In genomic region chr15:38873151-38873550, GRCh38 we compare ENCODE assay signal across 21 cellular contexts.
DNase-seq lines count a peak whose midpoint lies in the region; ATAC-seq, FAIRE-seq and TF ChIP-seq lines count a peak whose summit lies in the region.
"Had no signal": no experiment of that assay in that cellular context is flagged by ENCODE, and none has a peak within 500 bp of the region (broad histone marks: within the 10 kb centered on the region; RNA-seq: fewer than 3 reads in every experiment).

No MANE protein-coding gene starts in this region.

- TF ChIP-seq RAD21 in H1 (IDR thresholded peaks at IDR 0.05 in 1 of 2, conservative IDR thresholded peaks at IDR 0.05 in 1 of 2; ENCODE audit: low read depth in 2 of 2, low read length in 2 of 2) = peak in 1 of 2 experiments; percentile 11; a peak in 1 of 4 replicates

- TF ChIP-seq CTCF in Caco-2 (IDR thresholded peaks at IDR 0.05; ENCODE audit: insufficient read depth in 1 of 2, low read depth in 1 of 2, low read length in 1 of 2, severe bottlenecking in 1 of 2, unreplicated experiment in 1 of 2) (peak in 1 of 2 experiments; percentile 26), HFFc6 (IDR thresholded peaks at IDR 0.05) (no peak), H1 (IDR thresholded peaks at IDR 0.05; ENCODE audit: control extremely low read depth in 1 of 3, insufficient read depth in 1 of 3, low read depth in 1 of 3, low read length in 3 of 3) (no peak; a peak in 1 of 4 replicates), lung (IDR thresholded peaks at IDR 0.05; ENCODE audit: control extremely low read depth, extremely low read depth) (no peak), CD14-positive monocyte (IDR thresholded peaks at IDR 0.05) (no peak), spleen (IDR thresholded peaks at IDR 0.05 in 8 of 11, conservative IDR thresholded peaks at IDR 0.05 in 3 of 11) (no peak)

- no peaks in the 10 kb centered on the region for H3K23me2 ChIP-seq in H1 (ENCODE audit: low read depth, low read length)

- no peak overlapping the region for H3K14ac ChIP-seq in H1 (ENCODE audit: insufficient read length)

- H3K27ac Mint-ChIP-seq in Caco-2 (ENCODE audit: unreplicated experiment) (no peak overlapping the region), HFFc6 (peak overlapping the region; percentile 8; the same call in 1 of the 2 replicates), CD14-positive monocyte (no peak overlapping the region)
- H3K27ac Mint-ChIP-seq in stimulated activated effector memory CD8-positive, alpha-beta T cell treated with anti-CD3 and anti-CD28 coated beads, Interleukin-12 subunit alpha, Interleukin-12 subunit beta, amount 100 ng/mL, for 72 hours = no peak overlapping the region

- intact Hi-C loops in Caco-2 (cut with micrococcal nuclease; ENCODE audit: unreplicated experiment) (loop anchor here (1.0 to 10.0 kb wide), 2 partner anchors 56 to 282 kb away; no protein-coding TSS in a partner anchor), CD14-positive monocyte (cut with micrococcal nuclease) (no loop called here), spleen (cut with DNase I; ENCODE audit: low total_unique reads) (no loop called here)

- FAIRE-seq in H1 (lab: Jason Lieb, UNC) = no peak
- FAIRE-seq: GM18507 had no signal

- H3K27me3 ChIP-seq in Caco-2 (replicated peaks; ENCODE audit: control insufficient read depth, insufficient read depth, low read length) (no peaks in the 10 kb centered on the region), H1 (replicated peaks in 1 of 4; ENCODE audit: control insufficient read depth in 3 of 4, extremely low read depth in 1 of 4, insufficient read depth in 3 of 4, low read length in 3 of 4) (no peaks in the 10 kb centered on the region), lung (ENCODE audit: control insufficient read depth, insufficient read depth) (no peaks in the 10 kb centered on the region), spleen (replicated peaks in 1 of 7) (peaks cover 0 to 3% (median 0%) of the 10 kb centered on the region in 7 donors)
- H3K27me3 ChIP-seq: tibial artery had no signal

- H4K8ac ChIP-seq in H1 (ENCODE audit: extremely low read depth, insufficient read depth, low read length) = no peak overlapping the region

- no peak overlapping the region for H2BK15ac ChIP-seq in H1 (ENCODE audit: low read length)

- no peak overlapping the region for H4K91ac ChIP-seq in H1 (replicated peaks; ENCODE audit: insufficient read length, low read length)

- H4K5ac ChIP-seq in H1 (ENCODE audit: insufficient read length, low read depth, low read length) = no peak overlapping the region

- H3K27ac ChIP-seq in H1 (ENCODE audit: low read depth, low read length) = no peak overlapping the region
- no peak overlapping the region for H3K27ac ChIP-seq in lung (ENCODE audit: low read depth in 1 of 2, low read length in 1 of 2)
- peak overlapping the region in 1 of 8 donors; percentile 45 for H3K27ac ChIP-seq in spleen

- H3K18ac ChIP-seq in H1 (ENCODE audit: extremely low read depth, low read length) = no peak overlapping the region

- peak; percentile 54 for ATAC-seq in lung (ENCODE audit: insufficient read depth, low FRiP score)
- ATAC-seq in stimulated activated effector memory CD8-positive, alpha-beta T cell treated with anti-CD3 and anti-CD28 coated beads, Interleukin-12 subunit alpha, Interleukin-12 subunit beta, amount 100 ng/mL, for 72 hours = no peak
- ATAC-seq: esophagus mucosa, sciatic nerve had no signal

- no peaks in the 10 kb centered on the region for H3K79me2 ChIP-seq in H1 (ENCODE audit: control insufficient read depth in 1 of 2, insufficient read depth in 2 of 2, low read length in 2 of 2)

- WGBS in H1 (ENCODE audit: extremely low coverage in 1 of 2, insufficient coverage in 1 of 2, insufficient read length in 1 of 2, insufficient replicate concordance in 2 of 2, low coverage in 1 of 2, low lambda C conversion rate in 2 of 2, missing lambda C conversion rate in 1 of 2), 2 experiments = 99% methylated on average over 4 of the region's 4 CpGs; no CpG with 5 or more reads in 1 of the 2 experiments
- WGBS in lung, 2 donors = 56 to 71% methylated on average over 4 of the region's 4 CpGs
- WGBS in spleen, 5 donors = 75 to 84% (median 79%) methylated on average over 4 of the region's 4 CpGs

- no peaks in the 10 kb centered on the region for H3K79me1 ChIP-seq in H1 (ENCODE audit: low read depth, low read length)

- H3K9ac ChIP-seq in H1 (replicated peaks in 1 of 4; ENCODE audit: extremely low read depth in 1 of 4, low read depth in 3 of 4, low read length in 3 of 4) = no peak overlapping the region

- CTCF ChIA-PET in Caco-2 (lab: Charles Lee) (interaction anchor here (0.9 to 1.4 kb wide), 7 partner anchors 15 to 174 kb away, joined by 4 to 5 read pairs (median 4); no protein-coding TSS in a partner anchor), H1 (lab: Charles Lee; ENCODE audit: partially characterized antibody) (interaction anchor here (0.6 to 2.5 kb wide), 12 partner anchors 10 to 624 kb away, joined by 3 to 6 read pairs (median 4); no protein-coding TSS in a partner anchor)

- no peak overlapping the region for H2BK12ac ChIP-seq in H1 (ENCODE audit: low read depth, low read length)

- H2BK120ac ChIP-seq in H1 (replicated peaks; ENCODE audit: low read depth, low read length) = no peak overlapping the region

- no peak overlapping the region for H2AK5ac ChIP-seq in H1 (ENCODE audit: low read depth, low read length)

- peaks cover 18% of the 10 kb centered on the region for H3K4me1 Mint-ChIP-seq in Caco-2 (ENCODE audit: low read depth, unreplicated experiment)
- peaks cover 68% of the 10 kb centered on the region for H3K4me1 Mint-ChIP-seq in HFFc6 (ENCODE audit: low read depth)
- no peaks in the 10 kb centered on the region for H3K4me1 Mint-ChIP-seq in stimulated activated effector memory CD8-positive, alpha-beta T cell treated with anti-CD3 and anti-CD28 coated beads, Interleukin-12 subunit alpha, Interleukin-12 subunit beta, amount 100 ng/mL, for 72 hours
- no peaks in the 10 kb centered on the region for H3K4me1 Mint-ChIP-seq in CD14-positive monocyte
- H3K4me1 Mint-ChIP-seq: central memory CD8-positive, alpha-beta T cell had no signal

- H4K20me1 ChIP-seq in H1 (replicated peaks in 1 of 2; ENCODE audit: control insufficient read depth in 1 of 2, insufficient read depth in 2 of 2, low read length in 2 of 2) = no peaks in the 10 kb centered on the region

- POLR2A ChIA-PET in Caco-2 (lab: Charles Lee) = interaction anchor here (0.5 to 1.1 kb wide), 3 partner anchors 13 to 1313 kb away, joined by 3 to 5 read pairs (median 4); no protein-coding TSS in a partner anchor
- POLR2A ChIA-PET in H1 (lab: Charles Lee; ENCODE audit: partially characterized antibody) = interaction anchor here (1.0 kb wide), 1 partner anchor 10 kb away, joined by 3 read pairs; no protein-coding TSS in a partner anchor

- H3K4me2 ChIP-seq in H1 (ENCODE audit: insufficient read depth in 1 of 2, low read depth in 2 of 2, low read length in 2 of 2) = no peak overlapping the region

- H3K4me1 ChIP-seq in Caco-2 (peaks cover 33% of the 10 kb centered on the region), H1 (replicated peaks in 1 of 4; ENCODE audit: control insufficient read depth in 3 of 4, insufficient read depth in 4 of 4, low read length in 3 of 4) (no peaks in the 10 kb centered on the region), lung (ENCODE audit: control insufficient read depth in 2 of 2, insufficient read depth in 2 of 2, low read length in 2 of 2) (peaks cover 0 to 6% of the 10 kb centered on the region in 2 donors), spleen (peaks cover 0 to 6% (median 0%) of the 10 kb centered on the region in 6 donors)

- H3K4me3 ChIP-seq in Caco-2 (ENCODE audit: low read depth, low read length) = no peak overlapping the region
- no peak overlapping the region for H3K4me3 ChIP-seq in H1 (ENCODE audit: extremely low read depth in 1 of 4, insufficient read depth in 2 of 4, low read depth in 3 of 4, low read length in 4 of 4)
- H3K4me3 ChIP-seq in lung = no peak overlapping the region
- no peak overlapping the region for H3K4me3 ChIP-seq in spleen
- H3K4me3 ChIP-seq: tibial artery had no signal

- H3K4me3 Mint-ChIP-seq in Caco-2 (ENCODE audit: unreplicated experiment) = no peak overlapping the region
- H3K4me3 Mint-ChIP-seq in HFFc6 = no peak overlapping the region
- no peak overlapping the region for H3K4me3 Mint-ChIP-seq in stimulated activated effector memory CD8-positive, alpha-beta T cell treated with anti-CD3 and anti-CD28 coated beads, Interleukin-12 subunit alpha, Interleukin-12 subunit beta, amount 100 ng/mL, for 72 hours
- H3K4me3 Mint-ChIP-seq in CD14-positive monocyte = no peak overlapping the region
- H3K4me3 Mint-ChIP-seq: central memory CD8-positive, alpha-beta T cell had no signal

- H3K36me3 ChIP-seq in Caco-2 (ENCODE audit: control insufficient read depth, insufficient read depth, low read length) (no peaks in the 10 kb centered on the region), H1 (ENCODE audit: control insufficient read depth in 2 of 4, insufficient read depth in 4 of 4, low read length in 3 of 4) (no peaks in the 10 kb centered on the region), lung (ENCODE audit: control insufficient read depth in 2 of 2, insufficient read depth in 2 of 2, low read length in 2 of 2) (no peaks in the 10 kb centered on the region), spleen (no peaks in the 10 kb centered on the region)
- H3K36me3 ChIP-seq: tibial artery had no signal

- no peak for TF ChIP-seq POLR2A in H1 (IDR thresholded peaks at IDR 0.05; ENCODE audit: control extremely low read depth in 1 of 2, low read depth in 2 of 2, low read length in 2 of 2)
- TF ChIP-seq POLR2A in spleen (IDR thresholded peaks at IDR 0.05) = no peak

- DNase-seq in Caco-2 = peak; percentile 53 to 74
- no peak for DNase-seq in HFFc6
- DNase-seq in H1 (ENCODE audit: low read depth in 1 of 2, low spot score in 2 of 2) = no peak
- no peak for DNase-seq in lung (ENCODE audit: low spot score)
- no peak for DNase-seq in stimulated activated effector memory CD8-positive, alpha-beta T cell treated with anti-CD3 and anti-CD28 coated beads, Interleukin-12 subunit alpha, Interleukin-12 subunit beta, amount 100 ng/mL, for 72 hours (ENCODE audit: low spot score in 2 of 2)
- DNase-seq in activated CD4-positive, alpha-beta T cell treated with anti-CD3 and anti-CD28 coated beads for 1 hour = no peak
- no peak for DNase-seq in CD14-positive monocyte (ENCODE audit: low spot score)
- no peak for DNase-seq in spleen
- DNase-seq: activated CD4-positive, alpha-beta T cell treated with anti-CD3 and anti-CD28 coated beads, Interleukin-2, amount 50 U/mL, for 48 hours; activated T-cell treated with anti-CD3 and anti-CD28 coated beads for 4 hours; amygdala; mammary epithelial cell; MM.1S; NCI-H2227 treated with DMSO at 0.1 percent for 48 hours; NK-92 treated with Interleukin-12 subunit alpha and Interleukin-12 subunit beta, amount 100 ng/mL, for 24 hours; stimulated activated naive CD4-positive, alpha-beta T cell; tibial artery had no signal

- no TSS peak for BruUV-seq in Caco-2 (replicated peaks; lab: Mats Ljungman, UMichigan)

- H2AFZ ChIP-seq in H1 (ENCODE audit: low read length) = 0 out of 2 replicates have a peak overlapping the region, but pooled peaks have one; percentile 38

- no peak for TF ChIP-seq EP300 in H1 (IDR thresholded peaks at IDR 0.05; ENCODE audit: borderline replicate concordance in 1 of 2, low read depth in 2 of 2, low read length in 2 of 2)

- H3K56ac ChIP-seq in H1 (replicated peaks; ENCODE audit: insufficient read length, low read depth, low read length) = no peak overlapping the region

- H3K9me3 Mint-ChIP-seq in Caco-2 (ENCODE audit: unreplicated experiment) = no peaks in the 10 kb centered on the region
- peaks cover 16% of the 10 kb centered on the region; the same call in 1 of the 2 replicates for H3K9me3 Mint-ChIP-seq in HFFc6
- H3K9me3 Mint-ChIP-seq in stimulated activated effector memory CD8-positive, alpha-beta T cell treated with anti-CD3 and anti-CD28 coated beads, Interleukin-12 subunit alpha, Interleukin-12 subunit beta, amount 100 ng/mL, for 72 hours = no peaks in the 10 kb centered on the region
- peaks cover 0 to 10% (median 2%) of the 10 kb centered on the region in 7 donors for H3K9me3 Mint-ChIP-seq in CD14-positive monocyte
- H3K9me3 Mint-ChIP-seq: central memory CD8-positive, alpha-beta T cell had no signal

- no peak overlapping the region for H3K23ac ChIP-seq in H1 (ENCODE audit: insufficient read length)

- no peak overlapping the region for H3K4ac ChIP-seq in H1 (replicated peaks; ENCODE audit: insufficient read length, low read depth, low read length)

- H3K27me3 Mint-ChIP-seq in Caco-2 (ENCODE audit: insufficient read depth, unreplicated experiment) = no peaks in the 10 kb centered on the region
- no peaks in the 10 kb centered on the region for H3K27me3 Mint-ChIP-seq in HFFc6 (ENCODE audit: insufficient read depth)
- peaks cover 0 to 2% (median 0%) of the 10 kb centered on the region in 3 donors for H3K27me3 Mint-ChIP-seq in CD14-positive monocyte (ENCODE audit: low read depth in 3 of 3)

- no peaks in the 10 kb centered on the region for H3K36me3 Mint-ChIP-seq in Caco-2 (ENCODE audit: insufficient read depth, unreplicated experiment)
- H3K36me3 Mint-ChIP-seq in HFFc6 (ENCODE audit: low read depth) = peaks cover 34% of the 10 kb centered on the region
- no peaks in the 10 kb centered on the region for H3K36me3 Mint-ChIP-seq in stimulated activated effector memory CD8-positive, alpha-beta T cell treated with anti-CD3 and anti-CD28 coated beads, Interleukin-12 subunit alpha, Interleukin-12 subunit beta, amount 100 ng/mL, for 72 hours
- H3K36me3 Mint-ChIP-seq in CD14-positive monocyte = no peaks in the 10 kb centered on the region

- H2BK20ac ChIP-seq in H1 (ENCODE audit: low read length) = no peak overlapping the region

- H2BK5ac ChIP-seq in H1 (ENCODE audit: low read depth, low read length) = no peak overlapping the region

- H3K9me3 ChIP-seq in Caco-2 (no peaks in the 10 kb centered on the region; the same call in 1 of the 2 replicates), H1 (ENCODE audit: insufficient read depth in 2 of 2, low read depth in 1 of 2, low read length in 1 of 2) (peaks cover 3 to 6% of the 10 kb centered on the region in 2 experiments; a peak in 1 of 4 replicates), lung (ENCODE audit: control insufficient read depth in 2 of 2, insufficient read depth in 1 of 2, low read length in 1 of 2) (no peaks in the 10 kb centered on the region), spleen (peaks cover 0 to 20% (median 0%) of the 10 kb centered on the region in 8 donors)
- H3K9me3 ChIP-seq: tibial artery had no signal

Comparison
In these comparisons a context has a peak if more than half of its experiments do, and no peak if none do; other contexts are left out.
1. DNase-seq: peak in Caco-2 (2 of 2); none in HFFc6 (single experiment), H1 (0 of 2), lung (single experiment), stimulated activated effector memory CD8-positive, alpha-beta T cell treated with anti-CD3 and anti-CD28 coated beads, Interleukin-12 subunit alpha, Interleukin-12 subunit beta, amount 100 ng/mL, for 72 hours (0 of 2), activated CD4-positive, alpha-beta T cell treated with anti-CD3 and anti-CD28 coated beads for 1 hour (single experiment), CD14-positive monocyte (single experiment) and spleen (single experiment).